Comparison of ENCODE assay signal across 6 cellular contexts in the genomic region with DNA sequence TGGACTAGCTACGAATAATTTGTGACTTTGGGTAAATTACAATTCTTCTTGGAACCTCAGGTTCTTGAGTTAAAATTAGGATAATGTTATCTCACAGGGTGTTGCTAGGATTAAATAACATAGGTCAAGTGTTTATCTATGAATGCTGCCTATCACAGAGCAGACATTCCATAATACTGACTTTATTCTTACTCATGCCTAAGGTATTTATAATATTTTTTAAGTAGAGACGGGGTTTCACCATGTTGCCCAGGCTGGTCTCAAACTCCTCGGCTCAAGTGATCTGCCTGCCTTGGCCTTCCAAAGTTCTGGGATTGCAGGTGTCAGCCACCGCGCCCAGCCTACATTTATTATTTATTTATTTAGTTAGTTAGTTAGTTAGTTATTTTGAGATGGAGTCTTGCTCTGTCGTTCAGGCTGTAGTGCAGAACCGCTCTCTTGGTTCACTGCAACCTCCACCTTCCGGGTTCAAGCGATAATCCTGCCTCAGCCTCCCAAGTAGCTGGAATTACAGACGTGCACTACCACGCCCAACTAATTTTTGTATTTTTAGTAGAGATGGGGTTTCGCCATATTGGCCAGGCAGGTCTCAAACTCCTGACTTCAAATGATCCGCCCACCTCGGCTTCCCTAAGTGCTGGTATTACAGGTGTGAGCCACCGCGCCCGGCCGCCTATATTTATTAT. TPM values are rescaled to one million over a fixed set of nuclear protein-coding genes. Genes with fewer than 3 reads are reported as not detected.
A peak's percentile ranks its signal among the peaks of the same experiment; 100 is the strongest.
DNase-seq lines count a peak whose midpoint lies in the region; ATAC-seq and TF ChIP-seq lines count a peak whose summit lies in the region.

No MANE protein-coding gene starts in this region.

- H3K9me3 ChIP-seq in HUES6 (ENCODE audit: control insufficient read depth, insufficient read depth, low read depth, low read length) = no peaks in the 10 kb centered on the region

- H3K27ac Mint-ChIP-seq in osteocyte (ENCODE audit: unreplicated experiment) = peak overlapping the region; percentile 100

- H3K4me3 ChIP-seq in HUES6 (ENCODE audit: low read depth, low read length) = peak overlapping the region; percentile 97

- H3K27ac ChIP-seq in HUES6 (ENCODE audit: low read depth, low read length) = peak overlapping the region; percentile 97
- peak overlapping the region; percentile 87 for H3K27ac ChIP-seq in caudate nucleus (ENCODE audit: low read depth, low read length)

- peaks cover 16% of the 10 kb centered on the region for H3K4me1 ChIP-seq in HUES6 (ENCODE audit: control insufficient read depth, insufficient read depth, low read length)

- no peaks in the 10 kb centered on the region for H3K36me3 Mint-ChIP-seq in osteocyte (ENCODE audit: unreplicated experiment)

- H3K27me3 Mint-ChIP-seq in osteocyte (ENCODE audit: unreplicated experiment) = no peaks in the 10 kb centered on the region

- H3K9ac ChIP-seq in HUES6 (ENCODE audit: low read length) = peak overlapping the region; percentile 98

- H3K36me3 ChIP-seq in HUES6 (ENCODE audit: control insufficient read depth, insufficient read depth, low read length) = no peaks in the 10 kb centered on the region

- no peak for ATAC-seq in HG03139 (IDR thresholded peaks at IDR 0.05; ENCODE audit: unreplicated experiment)

- no peak for TF ChIP-seq CTCF in osteocyte (IDR thresholded peaks at IDR 0.05)

- H3K27me3 ChIP-seq in HUES6 (ENCODE audit: control insufficient read depth, insufficient read depth, low read length) = no peaks in the 10 kb centered on the region

- H3K4me1 Mint-ChIP-seq in osteocyte (ENCODE audit: unreplicated experiment) = peaks cover 56% of the 10 kb centered on the region

- H3K9me3 Mint-ChIP-seq in osteocyte (ENCODE audit: unreplicated experiment) = no peaks in the 10 kb centered on the region

- peak overlapping the region; percentile 95 for H3K4me3 Mint-ChIP-seq in osteocyte (ENCODE audit: unreplicated experiment)

- no peak for DNase-seq in caudate nucleus (lab: John Stamatoyannopoulos, UW)
- no peak for DNase-seq in osteocyte (ENCODE audit: extremely low spot score, unreplicated experiment)
- no peak for DNase-seq in NCI-H1930 (lab: John Stamatoyannopoulos, UW)
- DNase-seq in amygdala (lab: John Stamatoyannopoulos, UW) = no peak

RNA-seq across cellular contexts. Expression of a gene that starts 0.7 kb away (rescaled TPM):
- total RNA-seq in osteocyte = 59.6 and 59.7 TPM in 2 replicates

RNA-seq across cellular contexts. Expression of a gene that starts 3.8 kb away (rescaled TPM):
- 72.7 and 84.7 TPM in 2 replicates for total RNA-seq in osteocyte

RNA-seq across cellular contexts. Expression of a gene that starts 56.9 kb away (rescaled TPM):
- total RNA-seq in osteocyte = 38.9 and 40.3 TPM in 2 replicates

RNA-seq across cellular contexts. Expression of a gene that starts 57.0 kb away (rescaled TPM):
- 19.2 and 23.8 TPM in 2 replicates for total RNA-seq in osteocyte
